24 cellular contexts compared by ENCODE assay signal in genomic region chr18:54791657-54792056, GRCh38. TPM values are rescaled to one million over a fixed set of nuclear protein-coding genes. Genes with fewer than 3 reads are reported as not detected.
"Had no signal": no experiment of that assay in that cellular context is flagged by ENCODE, and none has a peak within 500 bp of the region (broad histone marks: within the 10 kb centered on the region; RNA-seq: fewer than 3 reads in every experiment).

No MANE protein-coding gene starts in this region.

- H3K36me3 ChIP-seq: colonic mucosa, esophagus squamous epithelium, gastrocnemius medialis, heart right ventricle, left lung, lower lobe of right lung had no signal

- ATAC-seq: effector memory CD8-positive, alpha-beta T cell; esophagus mucosa; gastrocnemius medialis; heart right ventricle; left lung; left ventricle myocardium superior; lower lobe of right lung had no signal

- DNase-seq: colonic mucosa; cortex of kidney; effector CD8-positive, alpha-beta T cell; effector memory CD8-positive, alpha-beta T cell; endodermal cell; erythroblast; esophagus squamous epithelium; foreskin fibroblast; foreskin melanocyte; gastrocnemius medialis; glutamatergic neuron; head of caudate nucleus; heart right ventricle; hippocampal formation; kidney glomerular epithelial cell; left ventricle myocardium superior; lower lobe of right lung; mesendoderm; midbrain had no signal

- H3K4me1 ChIP-seq: colonic mucosa, esophagus squamous epithelium, heart right ventricle, left lung, lower lobe of right lung had no signal

- H3K27ac ChIP-seq: colonic mucosa, epithelial cell of prostate, esophagus squamous epithelium, gastrocnemius medialis, heart right ventricle, left lung, lower lobe of right lung had no signal

- H3K9me3 ChIP-seq: colonic mucosa, esophagus squamous epithelium, gastrocnemius medialis, heart right ventricle, left lung, lower lobe of right lung had no signal

- H3K27me3 ChIP-seq: colonic mucosa, esophagus squamous epithelium, gastrocnemius medialis, heart right ventricle, left lung had no signal

- H3K4me3 ChIP-seq: colonic mucosa, esophagus squamous epithelium, gastrocnemius medialis, heart right ventricle, left lung, lower lobe of right lung had no signal

RNA-seq across cellular contexts. Expression of gene RAB27B, which starts 36.6 kb away (rescaled TPM):
- total RNA-seq: dermis microvascular lymphatic vessel endothelial cell, lung microvascular endothelial cell had no signal
